1 cellular context compared by ENCODE assay signal in genomic region chr20:47686545-47686944, GRCh38.
TF ChIP-seq lines count a peak whose summit lies in the region.

No MANE protein-coding gene starts in this region.

TF ChIP-seq in K562, 482 proteins besides CTCF, POLR2A, EP300 and RAD21 (continued from another document):
- TF ChIP-seq, protein P1, sequence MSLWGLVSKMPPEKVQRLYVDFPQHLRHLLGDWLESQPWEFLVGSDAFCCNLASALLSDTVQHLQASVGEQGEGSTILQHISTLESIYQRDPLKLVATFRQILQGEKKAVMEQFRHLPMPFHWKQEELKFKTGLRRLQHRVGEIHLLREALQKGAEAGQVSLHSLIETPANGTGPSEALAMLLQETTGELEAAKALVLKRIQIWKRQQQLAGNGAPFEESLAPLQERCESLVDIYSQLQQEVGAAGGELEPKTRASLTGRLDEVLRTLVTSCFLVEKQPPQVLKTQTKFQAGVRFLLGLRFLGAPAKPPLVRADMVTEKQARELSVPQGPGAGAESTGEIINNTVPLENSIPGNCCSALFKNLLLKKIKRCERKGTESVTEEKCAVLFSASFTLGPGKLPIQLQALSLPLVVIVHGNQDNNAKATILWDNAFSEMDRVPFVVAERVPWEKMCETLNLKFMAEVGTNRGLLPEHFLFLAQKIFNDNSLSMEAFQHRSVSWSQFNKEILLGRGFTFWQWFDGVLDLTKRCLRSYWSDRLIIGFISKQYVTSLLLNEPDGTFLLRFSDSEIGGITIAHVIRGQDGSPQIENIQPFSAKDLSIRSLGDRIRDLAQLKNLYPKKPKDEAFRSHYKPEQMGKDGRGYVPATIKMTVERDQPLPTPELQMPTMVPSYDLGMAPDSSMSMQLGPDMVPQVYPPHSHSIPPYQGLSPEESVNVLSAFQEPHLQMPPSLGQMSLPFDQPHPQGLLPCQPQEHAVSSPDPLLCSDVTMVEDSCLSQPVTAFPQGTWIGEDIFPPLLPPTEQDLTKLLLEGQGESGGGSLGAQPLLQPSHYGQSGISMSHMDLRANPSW (CRISPR knock-in tag; IDR thresholded peaks at IDR 0.05), result no peak
- no peak for TF ChIP-seq TRIM28 (IDR thresholded peaks at IDR 0.05)
- TF ChIP-seq IRF2 (CRISPR knock-in tag; IDR thresholded peaks at IDR 0.05), result no peak
- TF ChIP-seq, protein P2, sequence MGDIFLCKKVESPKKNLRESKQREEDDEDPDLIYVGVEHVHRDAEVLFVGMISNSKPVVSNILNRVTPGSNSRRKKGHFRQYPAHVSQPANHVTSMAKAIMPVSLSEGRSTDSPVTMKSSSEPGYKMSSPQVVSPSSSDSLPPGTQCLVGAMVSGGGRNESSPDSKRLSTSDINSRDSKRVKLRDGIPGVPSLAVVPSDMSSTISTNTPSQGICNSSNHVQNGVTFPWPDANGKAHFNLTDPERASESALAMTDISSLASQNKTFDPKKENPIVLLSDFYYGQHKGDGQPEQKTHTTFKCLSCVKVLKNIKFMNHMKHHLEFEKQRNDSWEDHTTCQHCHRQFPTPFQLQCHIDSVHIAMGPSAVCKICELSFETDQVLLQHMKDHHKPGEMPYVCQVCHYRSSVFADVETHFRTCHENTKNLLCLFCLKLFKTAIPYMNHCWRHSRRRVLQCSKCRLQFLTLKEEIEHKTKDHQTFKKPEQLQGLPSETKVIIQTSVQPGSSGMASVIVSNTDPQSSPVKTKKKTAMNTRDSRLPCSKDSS (IDR thresholded peaks at IDR 0.05; ENCODE audit: low read depth, partially characterized antibody), result no peak
- no peak for TF ChIP-seq ZNF668 (CRISPR knock-in tag; IDR thresholded peaks at IDR 0.05)
- no peak for TF ChIP-seq SRSF3 (IDR thresholded peaks at IDR 0.05; ENCODE audit: insufficient read depth, low read length)
- TF ChIP-seq ZSCAN32 (CRISPR knock-in tag; IDR thresholded peaks at IDR 0.05), result no peak
- TF ChIP-seq, protein P3, sequence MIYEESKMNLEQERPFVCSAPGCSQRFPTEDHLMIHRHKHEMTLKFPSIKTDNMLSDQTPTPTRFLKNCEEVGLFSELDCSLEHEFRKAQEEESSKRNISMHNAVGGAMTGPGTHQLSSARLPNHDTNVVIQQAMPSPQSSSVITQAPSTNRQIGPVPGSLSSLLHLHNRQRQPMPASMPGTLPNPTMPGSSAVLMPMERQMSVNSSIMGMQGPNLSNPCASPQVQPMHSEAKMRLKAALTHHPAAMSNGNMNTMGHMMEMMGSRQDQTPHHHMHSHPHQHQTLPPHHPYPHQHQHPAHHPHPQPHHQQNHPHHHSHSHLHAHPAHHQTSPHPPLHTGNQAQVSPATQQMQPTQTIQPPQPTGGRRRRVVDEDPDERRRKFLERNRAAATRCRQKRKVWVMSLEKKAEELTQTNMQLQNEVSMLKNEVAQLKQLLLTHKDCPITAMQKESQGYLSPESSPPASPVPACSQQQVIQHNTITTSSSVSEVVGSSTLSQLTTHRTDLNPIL (CRISPR knock-in tag; IDR thresholded peaks at IDR 0.05), result no peak
- no peak for TF ChIP-seq SOX6 (IDR thresholded peaks at IDR 0.05)
- no peak for TF ChIP-seq TCF15 (CRISPR knock-in tag; IDR thresholded peaks at IDR 0.05)
